In genomic region chr19:18594824-18595373, GRCh38 we compare ENCODE assay signal across 9 cellular contexts. TPM values are rescaled to one million over a fixed set of nuclear protein-coding genes. Genes with fewer than 3 reads are reported as not detected.
DNase-seq lines count a peak whose midpoint lies in the region; ATAC-seq and TF ChIP-seq lines count a peak whose summit lies in the region.
"Had no signal": no experiment of that assay in that cellular context is flagged by ENCODE, and none has a peak within 500 bp of the region (broad histone marks: within the 10 kb centered on the region; RNA-seq: fewer than 3 reads in every experiment).

No MANE protein-coding gene starts in this region.

- ATAC-seq in activated naive CD8-positive, alpha-beta T cell treated with anti-CD3 and anti-CD28 coated beads, Interleukin-2, amount 50 U/mL, for 24 hours: peak; percentile 2
- no peak for ATAC-seq in GM21576 (IDR thresholded peaks at IDR 0.05; ENCODE audit: unreplicated experiment)

- no peaks in the 10 kb centered on the region for H3K9me3 ChIP-seq in tibial nerve
- H3K9me3 ChIP-seq: mucosa of descending colon had no signal

- 24 to 26% methylated on average over 15 to 26 of the region's 26 CpGs for WGBS in tibial nerve, 2 donors

- peak overlapping the region; percentile 73 for H3K27ac Mint-ChIP-seq in activated naive CD4-positive, alpha-beta T cell treated with anti-CD3 and anti-CD28 coated beads, Interleukin-2, amount 50 U/mL, for 24 hours
- H3K27ac Mint-ChIP-seq in activated naive CD8-positive, alpha-beta T cell treated with anti-CD3 and anti-CD28 coated beads, Interleukin-2, amount 50 U/mL, for 24 hours: peak overlapping the region; percentile 47

- H3K4me1 Mint-ChIP-seq in activated naive CD4-positive, alpha-beta T cell treated with anti-CD3 and anti-CD28 coated beads, Interleukin-2, amount 50 U/mL, for 24 hours: peaks cover 24% of the 10 kb centered on the region
- peaks cover 24% of the 10 kb centered on the region for H3K4me1 Mint-ChIP-seq in activated naive CD8-positive, alpha-beta T cell treated with anti-CD3 and anti-CD28 coated beads, Interleukin-2, amount 50 U/mL, for 24 hours

- TF ChIP-seq CTCF in tibial nerve (IDR thresholded peaks at IDR 0.05): no peak

- peaks cover 2 to 31% of the 10 kb centered on the region in 2 donors for H3K27me3 ChIP-seq in tibial nerve

- peak overlapping the region in 2 of 4 donors; percentile 53 to 59 for H3K27ac ChIP-seq in tibial nerve

- peaks cover 0 to 8% (median 0%) of the 10 kb centered on the region in 3 donors for H3K36me3 ChIP-seq in tibial nerve

- peaks cover 0 to 31% (median 19%) of the 10 kb centered on the region in 4 donors for H3K4me1 ChIP-seq in tibial nerve

- peak overlapping the region; percentile 83 for H3K4me3 Mint-ChIP-seq in activated naive CD4-positive, alpha-beta T cell treated with anti-CD3 and anti-CD28 coated beads, Interleukin-2, amount 50 U/mL, for 24 hours
- H3K4me3 Mint-ChIP-seq in activated naive CD8-positive, alpha-beta T cell treated with anti-CD3 and anti-CD28 coated beads, Interleukin-2, amount 50 U/mL, for 24 hours: peak overlapping the region; percentile 67

- TF ChIP-seq EP300 in tibial nerve (IDR thresholded peaks at IDR 0.05): no peak

- peak overlapping the region in 3 of 4 donors; percentile 32 to 51 (median 46) for H3K4me3 ChIP-seq in tibial nerve
- H3K4me3 ChIP-seq: mucosa of descending colon had no signal

- no peaks in the 10 kb centered on the region for H3K9me3 Mint-ChIP-seq in activated naive CD4-positive, alpha-beta T cell treated with anti-CD3 and anti-CD28 coated beads, Interleukin-2, amount 50 U/mL, for 24 hours
- no peaks in the 10 kb centered on the region for H3K9me3 Mint-ChIP-seq in activated naive CD8-positive, alpha-beta T cell treated with anti-CD3 and anti-CD28 coated beads, Interleukin-2, amount 50 U/mL, for 24 hours

- no peak for TF ChIP-seq POLR2A in tibial nerve (IDR thresholded peaks at IDR 0.05)

- H3K36me3 Mint-ChIP-seq in activated naive CD4-positive, alpha-beta T cell treated with anti-CD3 and anti-CD28 coated beads, Interleukin-2, amount 50 U/mL, for 24 hours: peaks cover 3% of the 10 kb centered on the region
- peaks cover 8% of the 10 kb centered on the region for H3K36me3 Mint-ChIP-seq in activated naive CD8-positive, alpha-beta T cell treated with anti-CD3 and anti-CD28 coated beads, Interleukin-2, amount 50 U/mL, for 24 hours (ENCODE audit: low read depth)

- no peak for DNase-seq in activated naive CD4-positive, alpha-beta T cell treated with anti-CD3 and anti-CD28 coated beads, Interleukin-2, amount 50 U/mL, for 16 hours
- no peak for DNase-seq in activated naive CD8-positive, alpha-beta T cell treated with anti-CD3 and anti-CD28 coated beads, Interleukin-2, amount 50 U/mL, for 24 hours
- DNase-seq in left kidney (ENCODE audit: low read depth, low spot score): peak; percentile 58
- no peak for DNase-seq in tibial nerve (ENCODE audit: low spot score in 2 of 2)
- no peak for DNase-seq in NOMO-1 treated with dmso at 0.1 percent for 144 hours (lab: John Stamatoyannopoulos, UW; ENCODE audit: unreplicated experiment)
- DNase-seq in NCI-H2227 treated with DMSO at 0.1 percent for 48 hours (lab: John Stamatoyannopoulos, UW): no peak

- peaks cover 1% of the 10 kb centered on the region for H3K27me3 Mint-ChIP-seq in activated naive CD4-positive, alpha-beta T cell treated with anti-CD3 and anti-CD28 coated beads, Interleukin-2, amount 50 U/mL, for 24 hours
- peaks cover 11% of the 10 kb centered on the region for H3K27me3 Mint-ChIP-seq in activated naive CD8-positive, alpha-beta T cell treated with anti-CD3 and anti-CD28 coated beads, Interleukin-2, amount 50 U/mL, for 24 hours

RNA-seq across cellular contexts. Expression of gene REX1BD, which starts 6.3 kb away (rescaled TPM):
- 100 to 1,000 TPM; 186 to 226 (median 210) TPM for total RNA-seq in tibial nerve

RNA-seq across cellular contexts. Expression of gene CRLF1, which starts 11.7 kb away (rescaled TPM):
- 100 to 1,000 TPM in 1 of 4 donors, 10 to 100 TPM in 3; 27.4 to 115 (median 43.6) TPM for total RNA-seq in tibial nerve

RNA-seq across cellular contexts. Expression of gene TMEM59L, which starts 17.8 kb away (rescaled TPM):
- 10 to 100 TPM in 1 of 4 donors, 1 to 10 TPM in 2, not detected in 1; 3.1 to 12.6 (median 4.2) TPM for total RNA-seq in tibial nerve

RNA-seq across cellular contexts. Expression of gene UBA52, which starts 23.2 kb away (rescaled TPM):
- 100 to 1,000 TPM; 504 to 826 (median 521) TPM for total RNA-seq in tibial nerve

RNA-seq across cellular contexts. Expression of gene KXD1, which starts 37.2 kb away (rescaled TPM):
- 100 to 1,000 TPM; 122 to 298 (median 167) TPM for total RNA-seq in tibial nerve
